25 cellular contexts compared by ENCODE assay signal in genomic region chrX:39595977-39596376, GRCh38.
"Had no signal": no experiment of that assay in that cellular context is flagged by ENCODE, and none has a peak within 500 bp of the region (broad histone marks: within the 10 kb centered on the region; RNA-seq: fewer than 3 reads in every experiment).

No MANE protein-coding gene starts in this region.

- H3K27me3 Mint-ChIP-seq: activated B cell treated with CpG ODN at 0.5 μM for 24 hours; activated naive CD8-positive, alpha-beta T cell; T-helper 17 cell had no signal

- H3K27ac ChIP-seq: adrenal gland, breast epithelium had no signal

- DNase-seq: activated B cell treated with CpG ODN at 0.5 μM for 24 hours; activated CD4-positive, alpha-beta T cell treated with anti-CD3 and anti-CD28 coated beads for 1 hour; activated CD4-positive, alpha-beta T cell treated with anti-CD3 and anti-CD28 coated beads, Interleukin-2, amount 50 U/mL, for 4 hours; activated CD8-positive, alpha-beta memory T cell treated with anti-CD3 and anti-CD28 coated beads, Interleukin-2, amount 50 U/mL, for 4 hours; activated gamma-delta T cell treated with Interleukin-2 at 50 U/mL for 16 hours; adrenal gland; anterior cingulate cortex; caudate nucleus; KG1; NCI-H1092; NCI-H1417; NCI-H1694 treated with DMSO at 0.1 percent for 48 hours; NCI-H2029 treated with DMSO at 0.1 percent for 48 hours; NCI-H345; NCI-H510A; NCI-H526 treated with DMSO at 0.1 percent for 48 hours; NCI-H82; SIG-M5; T-helper 17 cell; T1000 had no signal

- H3K36me3 Mint-ChIP-seq: activated naive CD8-positive, alpha-beta T cell; IgD-negative memory B cell had no signal

- H3K4me3 ChIP-seq: adrenal gland, breast epithelium had no signal

- ATAC-seq: T-helper 17 cell had no signal

- H3K9me3 ChIP-seq: adrenal gland, breast epithelium had no signal

- FAIRE-seq: TTC549 had no signal

- H3K4me3 Mint-ChIP-seq: activated B cell treated with CpG ODN at 0.5 μM for 24 hours; activated naive CD8-positive, alpha-beta T cell; IgD-negative memory B cell; T-helper 17 cell had no signal

- H3K4me1 Mint-ChIP-seq: activated B cell treated with CpG ODN at 0.5 μM for 24 hours, IgD-negative memory B cell, T-helper 17 cell had no signal

- H3K27ac Mint-ChIP-seq: activated B cell treated with CpG ODN at 0.5 μM for 24 hours; activated naive CD8-positive, alpha-beta T cell; activated T-helper 2 cell treated with anti-CD3 and anti-CD28 coated beads, Interferon-gamma antibody, Interleukin-2, Interleukin-4, amounts not matched to agents 10 μg/mL and 5 μg/mL and 100 μg/mL, durations not matched to agents 14 hours and 24 hours and 36 hours; IgD-negative memory B cell; T-helper 17 cell had no signal

- H3K36me3 ChIP-seq: adrenal gland, breast epithelium had no signal

- H3K4me1 ChIP-seq: adrenal gland, breast epithelium had no signal

- H3K9me3 Mint-ChIP-seq: activated B cell treated with CpG ODN at 0.5 μM for 24 hours; activated T-helper 2 cell treated with anti-CD3 and anti-CD28 coated beads, Interferon-gamma antibody, Interleukin-2, Interleukin-4, amounts not matched to agents 10 μg/mL and 5 μg/mL and 100 μg/mL, durations not matched to agents 14 hours and 24 hours and 36 hours had no signal
